Comparison of ENCODE assay signal across 2 cellular contexts in the genomic region with DNA sequence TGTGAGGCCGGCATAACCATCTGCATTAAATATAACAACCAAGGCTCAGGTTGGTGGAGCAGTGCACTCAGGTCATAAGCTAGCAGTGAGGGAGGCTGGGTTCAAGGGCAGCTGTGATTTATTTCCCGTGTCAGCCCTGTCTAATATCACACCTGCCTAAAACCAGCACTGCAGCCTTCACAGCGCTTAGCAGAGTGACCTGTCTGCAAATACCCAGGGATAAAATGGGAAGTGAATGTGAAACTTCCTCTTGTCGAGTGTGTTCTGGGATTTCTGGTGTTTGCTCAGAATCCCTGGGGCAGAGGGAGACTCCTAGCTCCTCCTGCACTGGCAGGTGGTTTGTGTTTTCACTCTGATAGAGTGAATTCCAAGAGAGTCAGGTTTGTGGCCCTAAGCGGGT.
TF ChIP-seq lines count a peak whose summit lies in the region.

No MANE protein-coding gene starts in this region.

TF ChIP-seq in HepG2, 621 proteins besides CTCF, POLR2A, EP300 and RAD21:
- TF ChIP-seq SALL1 (CRISPR knock-in tag; IDR thresholded peaks at IDR 0.05) (no peak), ZNF335 (CRISPR knock-in tag; IDR thresholded peaks at IDR 0.05) (no peak), ZMYM2 (CRISPR knock-in tag; IDR thresholded peaks at IDR 0.05) (no peak), SIN3A (IDR thresholded peaks at IDR 0.05; ENCODE audit: borderline replicate concordance, low read depth, low read length) (no peak), THYN1 (CRISPR knock-in tag; IDR thresholded peaks at IDR 0.05; ENCODE audit: borderline replicate concordance, low read depth) (no peak), TRIM24 (CRISPR knock-in tag; IDR thresholded peaks at IDR 0.05) (no peak), GZF1 (CRISPR knock-in tag; IDR thresholded peaks at IDR 0.05) (no peak), ZNF430 (CRISPR knock-in tag; IDR thresholded peaks at IDR 0.05) (no peak), NONO (IDR thresholded peaks at IDR 0.05) (no peak), NONO (CRISPR knock-in tag; conservative IDR thresholded peaks at IDR 0.05) (no peak), KDM5A (IDR thresholded peaks at IDR 0.05; ENCODE audit: borderline replicate concordance, low read length) (no peak), GATAD1 (CRISPR knock-in tag; IDR thresholded peaks at IDR 0.05) (no peak), ZMYM3 (CRISPR knock-in tag; IDR thresholded peaks at IDR 0.05) (no peak), SMAD1 (CRISPR knock-in tag; IDR thresholded peaks at IDR 0.05; ENCODE audit: borderline replicate concordance, low read depth) (no peak)
- TF ChIP-seq, protein P1, sequence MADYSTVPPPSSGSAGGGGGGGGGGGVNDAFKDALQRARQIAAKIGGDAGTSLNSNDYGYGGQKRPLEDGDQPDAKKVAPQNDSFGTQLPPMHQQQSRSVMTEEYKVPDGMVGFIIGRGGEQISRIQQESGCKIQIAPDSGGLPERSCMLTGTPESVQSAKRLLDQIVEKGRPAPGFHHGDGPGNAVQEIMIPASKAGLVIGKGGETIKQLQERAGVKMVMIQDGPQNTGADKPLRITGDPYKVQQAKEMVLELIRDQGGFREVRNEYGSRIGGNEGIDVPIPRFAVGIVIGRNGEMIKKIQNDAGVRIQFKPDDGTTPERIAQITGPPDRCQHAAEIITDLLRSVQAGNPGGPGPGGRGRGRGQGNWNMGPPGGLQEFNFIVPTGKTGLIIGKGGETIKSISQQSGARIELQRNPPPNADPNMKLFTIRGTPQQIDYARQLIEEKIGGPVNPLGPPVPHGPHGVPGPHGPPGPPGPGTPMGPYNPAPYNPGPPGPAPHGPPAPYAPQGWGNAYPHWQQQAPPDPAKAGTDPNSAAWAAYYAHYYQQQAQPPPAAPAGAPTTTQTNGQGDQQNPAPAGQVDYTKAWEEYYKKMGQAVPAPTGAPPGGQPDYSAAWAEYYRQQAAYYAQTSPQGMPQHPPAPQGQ (CRISPR knock-in tag; IDR thresholded peaks at IDR 0.05; ENCODE audit: borderline replicate concordance): no peak
- TF ChIP-seq, protein P2, sequence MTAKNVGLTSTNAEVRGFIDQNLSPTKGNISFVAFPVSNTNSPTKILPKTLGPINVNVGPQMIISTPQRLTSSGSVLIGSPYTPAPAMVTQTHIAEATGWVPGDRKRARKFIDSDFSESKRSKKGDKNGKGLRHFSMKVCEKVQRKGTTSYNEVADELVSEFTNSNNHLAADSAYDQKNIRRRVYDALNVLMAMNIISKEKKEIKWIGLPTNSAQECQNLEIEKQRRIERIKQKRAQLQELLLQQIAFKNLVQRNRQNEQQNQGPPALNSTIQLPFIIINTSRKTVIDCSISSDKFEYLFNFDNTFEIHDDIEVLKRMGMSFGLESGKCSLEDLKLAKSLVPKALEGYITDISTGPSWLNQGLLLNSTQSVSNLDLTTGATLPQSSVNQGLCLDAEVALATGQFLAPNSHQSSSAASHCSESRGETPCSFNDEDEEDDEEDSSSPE (CRISPR knock-in tag; IDR thresholded peaks at IDR 0.05): no peak
- TF ChIP-seq, protein P3, sequence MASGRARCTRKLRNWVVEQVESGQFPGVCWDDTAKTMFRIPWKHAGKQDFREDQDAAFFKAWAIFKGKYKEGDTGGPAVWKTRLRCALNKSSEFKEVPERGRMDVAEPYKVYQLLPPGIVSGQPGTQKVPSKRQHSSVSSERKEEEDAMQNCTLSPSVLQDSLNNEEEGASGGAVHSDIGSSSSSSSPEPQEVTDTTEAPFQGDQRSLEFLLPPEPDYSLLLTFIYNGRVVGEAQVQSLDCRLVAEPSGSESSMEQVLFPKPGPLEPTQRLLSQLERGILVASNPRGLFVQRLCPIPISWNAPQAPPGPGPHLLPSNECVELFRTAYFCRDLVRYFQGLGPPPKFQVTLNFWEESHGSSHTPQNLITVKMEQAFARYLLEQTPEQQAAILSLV (CRISPR knock-in tag; IDR thresholded peaks at IDR 0.05; ENCODE audit: borderline replicate concordance): no peak
TF ChIP-seq in HepG2: peak in this region for 0.

TF ChIP-seq in endothelial cell of umbilical vein, 7 proteins besides CTCF, POLR2A, EP300 and RAD21:
- no peak for TF ChIP-seq POLR2AphosphoS5 (IDR thresholded peaks at IDR 0.05; ENCODE audit: insufficient read depth, low read depth, low read length)
- TF ChIP-seq, protein P4, sequence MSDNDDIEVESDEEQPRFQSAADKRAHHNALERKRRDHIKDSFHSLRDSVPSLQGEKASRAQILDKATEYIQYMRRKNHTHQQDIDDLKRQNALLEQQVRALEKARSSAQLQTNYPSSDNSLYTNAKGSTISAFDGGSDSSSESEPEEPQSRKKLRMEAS (IDR thresholded peaks at IDR 0.05; ENCODE audit: insufficient read depth, insufficient read length): no peak
- TF ChIP-seq GATA2 (IDR thresholded peaks at IDR 0.05; ENCODE audit: insufficient read depth, insufficient read length, low read depth, low read length): no peak
- no peak for TF ChIP-seq JUN (IDR thresholded peaks at IDR 0.05; ENCODE audit: borderline replicate concordance, insufficient read depth, insufficient read length, low read depth)
- TF ChIP-seq EZH2 (IDR thresholded peaks at IDR 0.05; ENCODE audit: borderline replicate concordance, low read depth, low read length, severe bottlenecking): peak; percentile 30
- TF ChIP-seq MYC (IDR thresholded peaks at IDR 0.05; ENCODE audit: low read depth, low read length): no peak
- no peak for TF ChIP-seq FOS (IDR thresholded peaks at IDR 0.05; ENCODE audit: borderline replicate concordance, insufficient read depth, low read length)
